1 cellular context compared by ENCODE assay signal in the genomic region with DNA sequence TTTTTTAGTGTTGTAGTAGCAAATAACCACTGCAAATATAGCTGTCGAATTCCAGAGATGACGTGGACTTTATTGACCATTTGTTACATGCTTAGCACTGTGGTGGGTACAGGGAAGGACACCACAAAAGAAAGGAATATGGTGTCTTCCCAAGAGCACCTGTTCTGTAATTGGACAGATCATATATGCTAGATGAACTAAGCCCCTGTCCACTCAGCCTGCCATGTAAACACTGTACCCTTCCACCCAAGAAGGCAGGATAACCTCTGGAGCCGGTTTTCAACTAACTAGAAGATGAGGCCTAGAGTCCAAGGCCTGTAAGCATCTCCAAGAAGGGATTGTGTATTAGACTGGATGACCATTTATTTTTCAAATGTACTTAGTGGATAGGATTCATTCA.
A peak's percentile ranks its signal among the peaks of the same experiment; 100 is the strongest.
TF ChIP-seq lines count a peak whose summit lies in the region.

No MANE protein-coding gene starts in this region.

TF ChIP-seq in HepG2, 621 proteins besides CTCF, POLR2A, EP300 and RAD21:
- TF ChIP-seq POLR2AphosphoS5 (IDR thresholded peaks at IDR 0.05; ENCODE audit: low read depth, low read length) (0 out of 2 replicates have a peak, but pooled peaks have one; percentile 3), RBM22 (optimal IDR thresholded peaks at IDR 0.05; ENCODE audit: low read length) (peak; percentile 91), POLR2AphosphoS2 (IDR thresholded peaks at IDR 0.05; ENCODE audit: low read depth, low read length) (peak; percentile 69), POLR2G (IDR thresholded peaks at IDR 0.05; ENCODE audit: low read depth, low read length) (peak; percentile 45; the same call in 1 of the 2 replicates), HNF4A (CRISPR knock-in tag; IDR thresholded peaks at IDR 0.05) (no peak)
- TF ChIP-seq, protein P1, sequence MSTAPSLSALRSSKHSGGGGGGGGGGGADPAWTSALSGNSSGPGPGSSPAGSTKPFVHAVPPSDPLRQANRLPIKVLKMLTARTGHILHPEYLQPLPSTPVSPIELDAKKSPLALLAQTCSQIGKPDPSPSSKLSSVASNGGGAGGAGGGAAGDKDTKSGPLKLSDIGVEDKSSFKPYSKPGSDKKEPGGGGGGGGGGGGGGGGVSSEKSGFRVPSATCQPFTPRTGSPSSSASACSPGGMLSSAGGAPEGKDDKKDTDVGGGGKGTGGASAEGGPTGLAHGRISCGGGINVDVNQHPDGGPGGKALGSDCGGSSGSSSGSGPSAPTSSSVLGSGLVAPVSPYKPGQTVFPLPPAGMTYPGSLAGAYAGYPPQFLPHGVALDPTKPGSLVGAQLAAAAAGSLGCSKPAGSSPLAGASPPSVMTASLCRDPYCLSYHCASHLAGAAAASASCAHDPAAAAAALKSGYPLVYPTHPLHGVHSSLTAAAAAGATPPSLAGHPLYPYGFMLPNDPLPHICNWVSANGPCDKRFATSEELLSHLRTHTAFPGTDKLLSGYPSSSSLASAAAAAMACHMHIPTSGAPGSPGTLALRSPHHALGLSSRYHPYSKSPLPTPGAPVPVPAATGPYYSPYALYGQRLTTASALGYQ (CRISPR knock-in tag; IDR thresholded peaks at IDR 0.05): no peak
